In the genomic region with DNA sequence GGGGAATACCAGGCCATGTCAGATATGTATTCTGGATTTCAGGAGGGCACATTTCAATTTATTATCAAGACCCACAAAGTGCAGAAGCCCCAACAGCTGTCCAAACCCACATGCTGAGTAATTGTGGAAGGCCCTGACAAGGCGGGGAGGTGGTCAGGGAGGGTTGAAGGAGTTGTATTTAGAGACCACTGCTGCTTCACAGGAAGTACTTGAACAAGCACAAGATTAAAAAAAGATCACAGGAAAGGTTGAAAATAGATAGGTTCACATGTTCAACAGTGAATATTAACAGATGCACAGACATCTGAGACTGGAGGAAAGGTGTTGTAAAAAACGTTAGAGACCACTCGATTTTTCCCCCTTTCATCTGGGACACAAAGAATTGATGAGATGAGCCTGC, we compare ENCODE assay signal across 10 cellular contexts. TPM values are rescaled to one million over a fixed set of nuclear protein-coding genes. Genes with fewer than 3 reads are reported as not detected.
A peak's percentile ranks its signal among the peaks of the same experiment; 100 is the strongest.
DNase-seq lines count a peak whose midpoint lies in the region; ATAC-seq and TF ChIP-seq lines count a peak whose summit lies in the region.
"Had no signal": no experiment of that assay in that cellular context is flagged by ENCODE, and none has a peak within 500 bp of the region (broad histone marks: within the 10 kb centered on the region; RNA-seq: fewer than 3 reads in every experiment).

No MANE protein-coding gene starts in this region.

- peaks cover 7% of the 10 kb centered on the region for H3K4me1 Mint-ChIP-seq in MCF 10A (ENCODE audit: insufficient read depth, unreplicated experiment)

- DNase-seq in hepatocyte (ENCODE audit: low spot score) = no peak
- no peak for DNase-seq in MCF 10A (ENCODE audit: unreplicated experiment)
- no peak for DNase-seq in vagina (ENCODE audit: extremely low spot score in 2 of 2)
- no peak for DNase-seq in T-helper 9 cell
- no peak for DNase-seq in left cardiac atrium
- DNase-seq: NCI-H526 treated with DMSO at 0.1 percent for 48 hours, testis had no signal

- H3K79me2 ChIP-seq in hepatocyte = peaks cover 54% of the 10 kb centered on the region

- POLR2A ChIA-PET in MCF 10A (lab: Yijun Ruan, JAX) = no interaction called here

- H3K4me1 ChIP-seq in hepatocyte (ENCODE audit: insufficient read depth) (peaks cover 21% of the 10 kb centered on the region), vagina (no peaks in the 10 kb centered on the region)
- H3K4me1 ChIP-seq: testis had no signal

- no peak overlapping the region for H3K4me3 Mint-ChIP-seq in MCF 10A (ENCODE audit: unreplicated experiment)

- no peak overlapping the region for H3K4me2 ChIP-seq in hepatocyte

- no peak for TF ChIP-seq POLR2A in vagina (IDR thresholded peaks at IDR 0.05)

- no peaks in the 10 kb centered on the region for H3K36me3 ChIP-seq in hepatocyte (replicated peaks; ENCODE audit: insufficient read depth, low read depth)
- H3K36me3 ChIP-seq in vagina = no peaks in the 10 kb centered on the region

- H3K9me3 ChIP-seq in hepatocyte (ENCODE audit: low read depth) (no peaks in the 10 kb centered on the region), vagina (no peaks in the 10 kb centered on the region)
- H3K9me3 ChIP-seq: testis had no signal

- no peaks in the 10 kb centered on the region for H3K9me3 Mint-ChIP-seq in MCF 10A (ENCODE audit: unreplicated experiment)

- no peaks in the 10 kb centered on the region for H3K27me3 Mint-ChIP-seq in MCF 10A (ENCODE audit: insufficient read depth, unreplicated experiment)

- no peak overlapping the region for H2AFZ ChIP-seq in hepatocyte

- H3K36me3 Mint-ChIP-seq in MCF 10A (ENCODE audit: insufficient read depth, unreplicated experiment) = peaks cover 8% of the 10 kb centered on the region

- H3K27ac ChIP-seq in hepatocyte (peak overlapping the region; percentile 94), vagina (no peak overlapping the region)
- H3K27ac ChIP-seq: testis had no signal

- H3K27me3 ChIP-seq in hepatocyte (no peaks in the 10 kb centered on the region), vagina (no peaks in the 10 kb centered on the region)
- H3K27me3 ChIP-seq: testis had no signal

- 82% methylated on average over 3 of the region's 3 CpGs for WGBS in hepatocyte (ENCODE audit: low lambda C conversion rate, missing lambda C conversion rate)

- H3K4me3 ChIP-seq in hepatocyte (no peak overlapping the region), vagina (no peak overlapping the region)
- H3K4me3 ChIP-seq: testis had no signal

- TF ChIP-seq CTCF in hepatocyte (IDR thresholded peaks at IDR 0.05; ENCODE audit: poor library complexity) (no peak), MCF 10A (IDR thresholded peaks at IDR 0.05; ENCODE audit: unreplicated experiment) (no peak), vagina (IDR thresholded peaks at IDR 0.05) (no peak)

- H3K9me2 ChIP-seq in hepatocyte (replicated peaks; ENCODE audit: insufficient read depth) = no peaks in the 10 kb centered on the region

- CTCF ChIA-PET in MCF 10A (lab: Yijun Ruan, JAX) = no interaction called here

- ATAC-seq in GM18517 (IDR thresholded peaks at IDR 0.05; ENCODE audit: unreplicated experiment) (peak; percentile 61), GM21528 (IDR thresholded peaks at IDR 0.05; ENCODE audit: low FRiP score, unreplicated experiment) (peak; percentile 63), HG03457 (IDR thresholded peaks at IDR 0.05; ENCODE audit: unreplicated experiment) (peak; percentile 74), left cardiac atrium (no peak)

- BruUV-seq in MCF 10A (replicated peaks; lab: Mats Ljungman, UMichigan) = no TSS peak

- H4K20me1 ChIP-seq in hepatocyte (ENCODE audit: insufficient read depth, poor library complexity, severe bottlenecking) = no peaks in the 10 kb centered on the region

- no peak overlapping the region for H3K27ac Mint-ChIP-seq in MCF 10A (ENCODE audit: low read depth, unreplicated experiment)

- intact Hi-C loops in MCF 10A (cut with micrococcal nuclease) (no loop called here), vagina (cut with DNase I) (no loop called here), left cardiac atrium (cut with DNase I) (no loop called here)

RNA-seq across cellular contexts. Expression of gene ATP8A1, which starts 17.9 kb away (rescaled TPM):
- total RNA-seq in hepatocyte (42.1 and 52.3 TPM in 2 replicates), MCF 10A (2022) (0.19 and 0.34 TPM in 2 replicates), vagina (10.8 TPM), left cardiac atrium (10 to 100 TPM; 22.3 to 23.3 TPM)
- 3.3 and 4.4 TPM in 2 replicates for polyA plus RNA-seq in hepatocyte

Comparison
In these comparisons a context has a peak if more than half of its experiments do, and no peak if none do; other contexts are left out.
1. ATAC-seq: peak in GM18517 (single experiment), GM21528 (single experiment) and HG03457 (single experiment); none in left cardiac atrium (0 of 2).